Comparison of ENCODE assay signal across 13 cellular contexts in the genomic region with DNA sequence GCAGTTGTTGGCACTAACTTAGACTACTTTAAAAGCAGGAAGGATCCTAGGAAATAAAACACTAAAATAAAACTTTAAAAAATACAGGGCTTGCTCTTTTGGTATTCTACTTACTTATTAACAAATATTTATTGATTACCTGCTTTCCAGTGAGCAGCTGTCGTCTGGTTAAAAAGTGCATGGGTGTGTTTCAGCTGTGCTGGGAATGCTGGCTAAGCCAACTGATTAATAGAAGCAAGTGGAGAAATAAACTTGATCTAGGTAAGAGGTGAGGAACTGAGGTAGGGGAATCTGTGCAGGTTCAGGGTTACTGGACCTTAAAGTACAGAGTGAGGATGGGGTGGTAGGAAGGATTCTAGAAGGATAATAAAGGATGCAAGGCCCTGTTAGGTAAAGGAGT.
DNase-seq lines count a peak whose midpoint lies in the region; ATAC-seq and TF ChIP-seq lines count a peak whose summit lies in the region.
"Had no signal": no experiment of that assay in that cellular context is flagged by ENCODE, and none has a peak within 500 bp of the region (broad histone marks: within the 10 kb centered on the region; RNA-seq: fewer than 3 reads in every experiment).

No MANE protein-coding gene starts in this region.

- ATAC-seq in WTC11 (no peak), left lobe of liver (peak; percentile 71), GM18907 (IDR thresholded peaks at IDR 0.05; ENCODE audit: unreplicated experiment) (no peak)
- no peak for ATAC-seq in stimulated activated naive B cell treated with anti-CD40 and anti-IgM and Interleukin-4, amounts not matched to agents 10 μg/mL and 1 μg/mL and 100 μg/mL, for 72 hours (replicated peaks)
- no peak for ATAC-seq in activated CD8-positive, alpha-beta memory T cell treated with anti-CD3 and anti-CD28 coated beads, Interleukin-2, amount 10 ng/mL, durations not matched to agents 7 days and 5 days
- ATAC-seq: mucosa of descending colon had no signal

- peaks cover 2% of the 10 kb centered on the region for H3K36me3 Mint-ChIP-seq in activated naive CD4-positive, alpha-beta T cell treated with anti-CD3 and anti-CD28 coated beads for 36 hours (ENCODE audit: low read depth)
- no peaks in the 10 kb centered on the region for H3K36me3 Mint-ChIP-seq in WTC11
- peaks cover 0 to 13% of the 10 kb centered on the region in 2 donors for H3K36me3 Mint-ChIP-seq in stimulated activated naive B cell treated with anti-CD40 and anti-IgM and Interleukin-4, amounts not matched to agents 10 μg/mL and 1 μg/mL and 100 μg/mL, for 72 hours
- H3K36me3 Mint-ChIP-seq in activated CD8-positive, alpha-beta memory T cell treated with anti-CD3 and anti-CD28 coated beads, Interleukin-2, amount 10 ng/mL, durations not matched to agents 7 days and 5 days = peaks cover 30% of the 10 kb centered on the region

- H3K4me1 Mint-ChIP-seq in activated naive CD4-positive, alpha-beta T cell treated with anti-CD3 and anti-CD28 coated beads for 36 hours (ENCODE audit: low read depth) = peaks cover 81% of the 10 kb centered on the region
- H3K4me1 Mint-ChIP-seq in WTC11 = peaks cover 77% of the 10 kb centered on the region
- H3K4me1 Mint-ChIP-seq in stimulated activated naive B cell treated with anti-CD40 and anti-IgM and Interleukin-4, amounts not matched to agents 10 μg/mL and 1 μg/mL and 100 μg/mL, for 72 hours = peaks cover 49 to 89% of the 10 kb centered on the region in 2 donors
- peaks cover 81% of the 10 kb centered on the region for H3K4me1 Mint-ChIP-seq in activated CD8-positive, alpha-beta memory T cell treated with anti-CD3 and anti-CD28 coated beads, Interleukin-2, amount 10 ng/mL, durations not matched to agents 7 days and 5 days

- CTCF ChIA-PET in activated naive CD4-positive, alpha-beta T cell treated with anti-CD3 and anti-CD28 coated beads for 36 hours (lab: Charles Lee) = interaction anchor here (1.5 kb wide), 1 partner anchor 38 kb away, joined by 3 read pairs; no protein-coding TSS in a partner anchor
- CTCF ChIA-PET in WTC11 (lab: Charles Lee) = no interaction called here
- CTCF ChIA-PET in activated CD8-positive, alpha-beta memory T cell treated with anti-CD3 and anti-CD28 coated beads, Interleukin-2, amount 10 ng/mL, durations not matched to agents 7 days and 5 days (lab: Charles Lee) = no interaction called here

- no peak for DNase-seq in activated naive CD4-positive, alpha-beta T cell treated with anti-CD3 and anti-CD28 coated beads for 36 hours
- no peak for DNase-seq in activated naive CD4-positive, alpha-beta T cell (lab: John Stamatoyannopoulos, UW)
- DNase-seq in WTC11 (ENCODE audit: low spot score) = no peak
- DNase-seq in left lobe of liver (ENCODE audit: low spot score) = no peak
- no peak for DNase-seq in stimulated activated naive B cell treated with anti-CD40 and anti-IgM and Interleukin-4, amounts not matched to agents 10 μg/mL and 1 μg/mL and 100 μg/mL, for 72 hours
- no peak for DNase-seq in ecto neural progenitor cell (ENCODE audit: low spot score)
- no peak for DNase-seq in activated CD8-positive, alpha-beta memory T cell treated with anti-CD3 and anti-CD28 coated beads, Interleukin-2, amount 10 ng/mL, durations not matched to agents 7 days and 5 days
- DNase-seq: adrenal gland, mucosa of descending colon, NCI-H1417, NCI-H345, SIG-M5 had no signal

- TF ChIP-seq CTCF in WTC11 (IDR thresholded peaks at IDR 0.05) = no peak

- intact Hi-C loops in activated naive CD4-positive, alpha-beta T cell treated with anti-CD3 and anti-CD28 coated beads for 36 hours (cut with micrococcal nuclease) = no loop called here

- no peaks in the 10 kb centered on the region for H3K27me3 Mint-ChIP-seq in activated naive CD4-positive, alpha-beta T cell treated with anti-CD3 and anti-CD28 coated beads for 36 hours (ENCODE audit: low read depth)
- no peaks in the 10 kb centered on the region for H3K27me3 Mint-ChIP-seq in WTC11 (ENCODE audit: low read depth)
- H3K27me3 Mint-ChIP-seq in stimulated activated naive B cell treated with anti-CD40 and anti-IgM and Interleukin-4, amounts not matched to agents 10 μg/mL and 1 μg/mL and 100 μg/mL, for 72 hours = no peaks in the 10 kb centered on the region
- no peaks in the 10 kb centered on the region for H3K27me3 Mint-ChIP-seq in activated CD8-positive, alpha-beta memory T cell treated with anti-CD3 and anti-CD28 coated beads, Interleukin-2, amount 10 ng/mL, durations not matched to agents 7 days and 5 days

- H3K9me3 Mint-ChIP-seq in activated naive CD4-positive, alpha-beta T cell treated with anti-CD3 and anti-CD28 coated beads for 36 hours = no peaks in the 10 kb centered on the region
- no peaks in the 10 kb centered on the region for H3K9me3 Mint-ChIP-seq in WTC11
- no peaks in the 10 kb centered on the region for H3K9me3 Mint-ChIP-seq in stimulated activated naive B cell treated with anti-CD40 and anti-IgM and Interleukin-4, amounts not matched to agents 10 μg/mL and 1 μg/mL and 100 μg/mL, for 72 hours
- H3K9me3 Mint-ChIP-seq in activated CD8-positive, alpha-beta memory T cell treated with anti-CD3 and anti-CD28 coated beads, Interleukin-2, amount 10 ng/mL, durations not matched to agents 7 days and 5 days (ENCODE audit: low read depth) = no peaks in the 10 kb centered on the region

- peak overlapping the region; percentile 52 for H3K27ac Mint-ChIP-seq in activated naive CD4-positive, alpha-beta T cell treated with anti-CD3 and anti-CD28 coated beads for 36 hours
- H3K27ac Mint-ChIP-seq in WTC11 = peak overlapping the region; percentile 47
- H3K27ac Mint-ChIP-seq in stimulated activated naive B cell treated with anti-CD40 and anti-IgM and Interleukin-4, amounts not matched to agents 10 μg/mL and 1 μg/mL and 100 μg/mL, for 72 hours = peak overlapping the region; percentile 68
- no peak overlapping the region for H3K27ac Mint-ChIP-seq in activated CD8-positive, alpha-beta memory T cell treated with anti-CD3 and anti-CD28 coated beads, Interleukin-2, amount 10 ng/mL, durations not matched to agents 7 days and 5 days

- H3K4me3 Mint-ChIP-seq in activated naive CD4-positive, alpha-beta T cell treated with anti-CD3 and anti-CD28 coated beads for 36 hours = no peak overlapping the region
- no peak overlapping the region for H3K4me3 Mint-ChIP-seq in WTC11
- no peak overlapping the region for H3K4me3 Mint-ChIP-seq in stimulated activated naive B cell treated with anti-CD40 and anti-IgM and Interleukin-4, amounts not matched to agents 10 μg/mL and 1 μg/mL and 100 μg/mL, for 72 hours
- H3K4me3 Mint-ChIP-seq in activated CD8-positive, alpha-beta memory T cell treated with anti-CD3 and anti-CD28 coated beads, Interleukin-2, amount 10 ng/mL, durations not matched to agents 7 days and 5 days = no peak overlapping the region

- POLR2A ChIA-PET in WTC11 (lab: Charles Lee) = no interaction called here

TF ChIP-seq in WTC11, 78 proteins besides CTCF, POLR2A, EP300 and RAD21 (continues in another document):
- TF ChIP-seq, protein P1, sequence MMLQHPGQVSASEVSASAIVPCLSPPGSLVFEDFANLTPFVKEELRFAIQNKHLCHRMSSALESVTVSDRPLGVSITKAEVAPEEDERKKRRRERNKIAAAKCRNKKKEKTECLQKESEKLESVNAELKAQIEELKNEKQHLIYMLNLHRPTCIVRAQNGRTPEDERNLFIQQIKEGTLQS (CRISPR knock-in tag; conservative IDR thresholded peaks at IDR 0.05) = no peak
- TF ChIP-seq, protein P2, sequence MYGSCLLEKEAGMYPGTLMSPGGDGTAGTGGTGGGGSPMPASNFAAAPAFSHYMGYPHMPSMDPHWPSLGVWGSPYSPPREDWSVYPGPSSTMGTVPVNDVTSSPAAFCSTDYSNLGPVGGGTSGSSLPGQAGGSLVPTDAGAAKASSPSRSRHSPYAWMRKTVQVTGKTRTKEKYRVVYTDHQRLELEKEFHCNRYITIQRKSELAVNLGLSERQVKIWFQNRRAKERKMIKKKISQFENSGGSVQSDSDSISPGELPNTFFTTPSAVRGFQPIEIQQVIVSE (CRISPR knock-in tag; IDR thresholded peaks at IDR 0.05; ENCODE audit: borderline replicate concordance) = no peak
- TF ChIP-seq TP53 (CRISPR knock-in tag; IDR thresholded peaks at IDR 0.05) = no peak
- no peak for TF ChIP-seq PREB (CRISPR knock-in tag; IDR thresholded peaks at IDR 0.05; ENCODE audit: borderline replicate concordance)
- TF ChIP-seq ZNF121 (CRISPR knock-in tag; IDR thresholded peaks at IDR 0.05) = no peak
- no peak for TF ChIP-seq NR1H2 (CRISPR knock-in tag; IDR thresholded peaks at IDR 0.05)
- TF ChIP-seq MLX (CRISPR knock-in tag; IDR thresholded peaks at IDR 0.05) = no peak
- TF ChIP-seq ZNF138 (CRISPR knock-in tag; conservative IDR thresholded peaks at IDR 0.05) = no peak
- no peak for TF ChIP-seq RORB (CRISPR knock-in tag; IDR thresholded peaks at IDR 0.05)
- no peak for TF ChIP-seq FOXK1 (CRISPR knock-in tag; IDR thresholded peaks at IDR 0.05)
- TF ChIP-seq, protein P3, sequence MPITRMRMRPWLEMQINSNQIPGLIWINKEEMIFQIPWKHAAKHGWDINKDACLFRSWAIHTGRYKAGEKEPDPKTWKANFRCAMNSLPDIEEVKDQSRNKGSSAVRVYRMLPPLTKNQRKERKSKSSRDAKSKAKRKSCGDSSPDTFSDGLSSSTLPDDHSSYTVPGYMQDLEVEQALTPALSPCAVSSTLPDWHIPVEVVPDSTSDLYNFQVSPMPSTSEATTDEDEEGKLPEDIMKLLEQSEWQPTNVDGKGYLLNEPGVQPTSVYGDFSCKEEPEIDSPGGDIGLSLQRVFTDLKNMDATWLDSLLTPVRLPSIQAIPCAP (CRISPR knock-in tag; IDR thresholded peaks at IDR 0.05) = no peak
